In the genomic region with DNA sequence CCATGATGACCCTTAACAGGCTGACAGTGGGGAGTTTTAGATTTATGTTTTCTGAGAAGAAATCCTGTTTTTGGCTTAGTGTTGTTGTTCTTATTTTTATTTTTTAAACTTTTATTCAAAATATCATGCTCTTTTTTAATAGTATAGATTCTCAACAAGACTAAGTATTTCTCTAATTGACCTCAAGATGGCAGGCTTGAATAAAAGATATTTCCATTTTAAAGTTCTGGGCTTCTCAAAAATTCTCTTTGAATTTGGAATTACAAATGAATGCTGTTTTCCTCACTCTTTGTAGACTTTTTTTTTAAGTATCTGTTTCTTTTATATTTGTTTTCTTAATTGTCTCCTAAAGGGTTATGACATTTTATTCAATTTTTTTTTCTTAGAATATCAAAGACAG, we compare ENCODE assay signal across 9 cellular contexts. TPM values are rescaled to one million over a fixed set of nuclear protein-coding genes. Genes with fewer than 3 reads are reported as not detected.
A peak's percentile ranks its signal among the peaks of the same experiment; 100 is the strongest.
DNase-seq lines count a peak whose midpoint lies in the region; ATAC-seq and TF ChIP-seq lines count a peak whose summit lies in the region.
"Had no signal": no experiment of that assay in that cellular context is flagged by ENCODE, and none has a peak within 500 bp of the region (broad histone marks: within the 10 kb centered on the region; RNA-seq: fewer than 3 reads in every experiment).

No MANE protein-coding gene starts in this region.

- H3K36me3 Mint-ChIP-seq in HFFc6 (ENCODE audit: low read depth) = no peaks in the 10 kb centered on the region

- DNase-seq in A172 (ENCODE audit: low spot score) (peak; percentile 19), HFFc6 (no peak), PC-3 (peak; percentile 42), foreskin keratinocyte (no peak), mesenteric fat pad (ENCODE audit: low spot score) (no peak), sigmoid colon (no peak), SKM-1 (lab: John Stamatoyannopoulos, UW; ENCODE audit: unreplicated experiment) (no peak)
- DNase-seq: activated T-cell treated with anti-CD3 and anti-CD28 coated beads, Interleukin-2, amount 50 U/mL, for 48 hours had no signal

- H3K27ac ChIP-seq in PC-3 (ENCODE audit: low read length) (no peak overlapping the region), foreskin keratinocyte (no peak overlapping the region), sigmoid colon (no peak overlapping the region)

- no peak overlapping the region for H3K27ac Mint-ChIP-seq in HFFc6

- peak; percentile 73 for TF ChIP-seq CTCF in HFFc6 (IDR thresholded peaks at IDR 0.05)
- peak; percentile 53 for TF ChIP-seq CTCF in PC-3 (conservative IDR thresholded peaks at IDR 0.05; ENCODE audit: low read depth, low read length)
- TF ChIP-seq CTCF in foreskin keratinocyte (conservative IDR thresholded peaks at IDR 0.05) = peak; percentile 62
- TF ChIP-seq CTCF in sigmoid colon (IDR thresholded peaks at IDR 0.05) = no peak

- no peak overlapping the region for H3K4me3 ChIP-seq in PC-3 (ENCODE audit: low read length)
- no peak overlapping the region for H3K4me3 ChIP-seq in sigmoid colon

- H3K9me3 Mint-ChIP-seq in HFFc6 = no peaks in the 10 kb centered on the region

- H3K4me1 ChIP-seq in PC-3 (ENCODE audit: insufficient read depth, low read length) (no peaks in the 10 kb centered on the region), foreskin keratinocyte (no peaks in the 10 kb centered on the region), sigmoid colon (no peaks in the 10 kb centered on the region)

- H3K9me3 ChIP-seq in PC-3 (ENCODE audit: low read length) (no peaks in the 10 kb centered on the region), sigmoid colon (no peaks in the 10 kb centered on the region)

- ATAC-seq in PC-3 = no peak
- ATAC-seq in foreskin keratinocyte = no peak
- ATAC-seq in HG03342 (IDR thresholded peaks at IDR 0.05; ENCODE audit: unreplicated experiment) = no peak

- BruUV-seq in PC-3 (replicated peaks; lab: Mats Ljungman, UMichigan) = no TSS peak

- H3K36me3 ChIP-seq in PC-3 (ENCODE audit: low read depth, low read length) (no peaks in the 10 kb centered on the region), sigmoid colon (no peaks in the 10 kb centered on the region)

- H3K4me3 Mint-ChIP-seq in HFFc6 = no peak overlapping the region

- no peaks in the 10 kb centered on the region for H3F3A ChIP-seq in PC-3 (ENCODE audit: low read length, unreplicated experiment)

- POLR2A ChIA-PET in PC-3 (lab: Charles Lee; ENCODE audit: unreplicated experiment) = no interaction called here

- no peak for TF ChIP-seq POLR2A in sigmoid colon (IDR thresholded peaks at IDR 0.05)

- H3K27me3 ChIP-seq in PC-3 (ENCODE audit: low read length) (no peaks in the 10 kb centered on the region), foreskin keratinocyte (no peaks in the 10 kb centered on the region), sigmoid colon (no peaks in the 10 kb centered on the region)

- H2AFZ ChIP-seq in PC-3 (ENCODE audit: low read length) = no peak overlapping the region

- peaks cover 5% of the 10 kb centered on the region; the same call in 1 of the 2 replicates for H3K4me1 Mint-ChIP-seq in HFFc6 (ENCODE audit: low read depth)

- H4K20me1 ChIP-seq in PC-3 (ENCODE audit: low read length) = no peaks in the 10 kb centered on the region

- H3K79me2 ChIP-seq in PC-3 (ENCODE audit: low read length) = no peaks in the 10 kb centered on the region

- H3K9ac ChIP-seq in PC-3 (ENCODE audit: low read length) = no peak overlapping the region

- TF ChIP-seq EP300 in sigmoid colon (IDR thresholded peaks at IDR 0.05) = no peak

- intact Hi-C loops in PC-3 (cut with micrococcal nuclease) = loop anchor here (1.0 to 5.0 kb wide), 2 partner anchors 309 to 1498 kb away; no protein-coding TSS in a partner anchor
- intact Hi-C loops in sigmoid colon (cut with DNase I) = no loop called here

- H3K4me2 ChIP-seq in PC-3 (ENCODE audit: low read length) = no peak overlapping the region

- H3K27me3 Mint-ChIP-seq in HFFc6 (ENCODE audit: insufficient read depth) = 0 out of 2 replicates have a peak, but pooled peaks cover 3% of the 10 kb centered on the region

- CTCF ChIA-PET in PC-3 (lab: Charles Lee) = no interaction called here

- H3K9me2 ChIP-seq in PC-3 (replicated peaks; ENCODE audit: low read length) = no peaks in the 10 kb centered on the region

RNA-seq across cellular contexts. Expression of a gene that starts 50.0 kb away (rescaled TPM):
- 0.67 TPM in 1 of 2 replicates, not detected in the other for total RNA-seq in A172 (2014; rRNA removed; shearing (Covaris generic))
- total RNA-seq in HFFc6 (2021; fragmentation: NEBNext Ultra II Directional; extraction: Animal tissue kit (Norgen Biotek cat#: 25700)) = not detected
- 1.4 and 2.9 TPM in 2 replicates for total RNA-seq in PC-3 (2014; rRNA removed)
- total RNA-seq in foreskin keratinocyte = not detected in 2 replicates
- 0.03 TPM in 1 of 2 replicates, not detected in the other for polyA plus RNA-seq in foreskin keratinocyte
- not detected for total RNA-seq in mesenteric fat pad
- total RNA-seq in sigmoid colon = under 1 TPM; 0.55 to 0.82 (median 0.70) TPM
- polyA plus RNA-seq in sigmoid colon = under 1 TPM; 0.23 to 0.76 (median 0.60) TPM

Comparison
In these comparisons a context has a peak if more than half of its experiments do, and no peak if none do; other contexts are left out.
1. DNase-seq: peak in A172 (single experiment) and PC-3 (single experiment); none in HFFc6 (single experiment), foreskin keratinocyte (0 of 2), mesenteric fat pad (single experiment), sigmoid colon (single experiment) and SKM-1 (single experiment).
2. CTCF ChIP-seq: peak in HFFc6 (single experiment), PC-3 (single experiment) and foreskin keratinocyte (single experiment); none in sigmoid colon (0 of 4).